Comparison of ENCODE assay signal across 24 cellular contexts in genomic region chr4:169260217-169260866, GRCh38. TPM values are rescaled to one million over a fixed set of nuclear protein-coding genes. Genes with fewer than 3 reads are reported as not detected.
A peak's percentile ranks its signal among the peaks of the same experiment; 100 is the strongest.
DNase-seq lines count a peak whose midpoint lies in the region; ATAC-seq and TF ChIP-seq lines count a peak whose summit lies in the region.
"Had no signal": no experiment of that assay in that cellular context is flagged by ENCODE, and none has a peak within 500 bp of the region (broad histone marks: within the 10 kb centered on the region; RNA-seq: fewer than 3 reads in every experiment).

No MANE protein-coding gene starts in this region.

- H4K8ac ChIP-seq in H9 (replicated peaks; ENCODE audit: insufficient read length, low read depth, low read length): no peak overlapping the region

- H3K4ac ChIP-seq in H9 (ENCODE audit: low read depth, low read length): no peak overlapping the region

- no peaks in the 10 kb centered on the region for H3K23me2 ChIP-seq in H9 (ENCODE audit: insufficient read length, low read depth, low read length, poor library complexity, severe bottlenecking)

- H3K23ac ChIP-seq in H9 (ENCODE audit: insufficient read length, low read depth, low read length): no peak overlapping the region

- H3K27me3 Mint-ChIP-seq in H9 (ENCODE audit: low read depth) (no peaks in the 10 kb centered on the region), WTC11 (ENCODE audit: low read depth) (no peaks in the 10 kb centered on the region), osteocyte (ENCODE audit: unreplicated experiment) (no peaks in the 10 kb centered on the region)

- H2AK5ac ChIP-seq in H9 (ENCODE audit: insufficient read length, low read length): no peak overlapping the region

- no peak overlapping the region for H3K56ac ChIP-seq in H9 (ENCODE audit: insufficient read length, low read depth, low read length)

- H3K27ac Mint-ChIP-seq in H9 (peak overlapping the region in 2 of 3 experiments; percentile 35 to 84; a peak in 5 of 7 replicates), WTC11 (peak overlapping the region; percentile 90), osteocyte (ENCODE audit: unreplicated experiment) (peak overlapping the region; percentile 65)
- H3K27ac Mint-ChIP-seq: activated CD4-positive, alpha-beta memory T cell treated with anti-CD3 and anti-CD28 coated beads for 36 hours; activated naive CD8-positive, alpha-beta T cell; activated T-helper 2 cell treated with anti-CD3 and anti-CD28 coated beads, Interferon-gamma antibody, Interleukin-2, Interleukin-4, amounts not matched to agents 10 μg/mL and 5 μg/mL and 100 μg/mL, durations not matched to agents 14 hours and 24 hours and 36 hours; natural killer cell had no signal

- no peak overlapping the region for H2AFZ ChIP-seq in H9 (ENCODE audit: low read length)
- H2AFZ ChIP-seq: parathyroid adenoma had no signal

- ATAC-seq in WTC11 (peak; percentile 83), foreskin keratinocyte (no peak), HG03378 (IDR thresholded peaks at IDR 0.05; ENCODE audit: unreplicated experiment) (no peak)
- ATAC-seq: activated CD4-positive, CD25-positive, alpha-beta regulatory T cell treated with anti-CD3 and anti-CD28 coated beads, Interleukin-2, amount 50 U/mL, for 24 hours; natural killer cell; Panc1 had no signal

- CTCF ChIA-PET in WTC11 (lab: Charles Lee): interaction anchor here (0.8 to 1.0 kb wide), 3 partner anchors 10 to 137 kb away, joined by 3 read pairs; no protein-coding TSS in a partner anchor

- H3T11ph ChIP-seq in H9 (ENCODE audit: low read length): no peak overlapping the region

- H3K79me1 ChIP-seq in H9 (ENCODE audit: insufficient read depth, low read depth, low read length, poor library complexity, severe bottlenecking): peaks cover 3% of the 10 kb centered on the region

- H3K4me1 ChIP-seq in H9 (ENCODE audit: insufficient read depth, low read length) (peaks cover 6% of the 10 kb centered on the region; the same call in 1 of the 2 replicates), foreskin keratinocyte (peaks cover 18% of the 10 kb centered on the region)
- H3K4me1 ChIP-seq: parathyroid adenoma had no signal

- POLR2A ChIA-PET in WTC11 (lab: Charles Lee): interaction anchor here (0.6 to 1.1 kb wide), 3 partner anchors 9 to 695 kb away, joined by 3 to 4 read pairs (median 3); no protein-coding TSS in a partner anchor

- H3K14ac ChIP-seq in H9 (ENCODE audit: insufficient read depth, low read length): no peak overlapping the region

- no peaks in the 10 kb centered on the region; a peak in 1 of 5 replicates for H3K9me3 Mint-ChIP-seq in H9
- H3K9me3 Mint-ChIP-seq in WTC11: no peaks in the 10 kb centered on the region; the same call in 1 of the 2 replicates
- peaks cover 9% of the 10 kb centered on the region for H3K9me3 Mint-ChIP-seq in osteocyte (ENCODE audit: unreplicated experiment)
- H3K9me3 Mint-ChIP-seq: activated CD4-positive, alpha-beta memory T cell treated with anti-CD3 and anti-CD28 coated beads for 36 hours; activated T-helper 2 cell treated with anti-CD3 and anti-CD28 coated beads, Interferon-gamma antibody, Interleukin-2, Interleukin-4, amounts not matched to agents 10 μg/mL and 5 μg/mL and 100 μg/mL, durations not matched to agents 14 hours and 24 hours and 36 hours; natural killer cell had no signal

- no peak overlapping the region for H2BK15ac ChIP-seq in H9 (ENCODE audit: low read depth, low read length)

- H3K18ac ChIP-seq in H9 (ENCODE audit: insufficient read length, low read depth, low read length): no peak overlapping the region

- no peaks in the 10 kb centered on the region for H3K9me3 ChIP-seq in H9 (ENCODE audit: control insufficient read depth, low read depth, low read length)
- H3K9me3 ChIP-seq: esophagus squamous epithelium had no signal

- no peak overlapping the region for H2BK120ac ChIP-seq in H9 (ENCODE audit: low read depth, low read length, poor library complexity, severe bottlenecking)

- H3K27ac ChIP-seq in H9 (ENCODE audit: insufficient read length, low read depth, low read length) (no peak overlapping the region), foreskin keratinocyte (no peak overlapping the region)
- H3K27ac ChIP-seq: BLaER1 treated with 17β-estradiol and CSF1 and Interleukin-3, amounts not matched to agents 10 nM and 100 nM; esophagus squamous epithelium; parathyroid adenoma had no signal

- peaks cover 18 to 26% (median 23%) of the 10 kb centered on the region in 3 experiments for H3K36me3 Mint-ChIP-seq in H9 (ENCODE audit: insufficient read depth in 1 of 3, low read depth in 3 of 3)
- H3K36me3 Mint-ChIP-seq in WTC11: peaks cover 22% of the 10 kb centered on the region
- H3K36me3 Mint-ChIP-seq in osteocyte (ENCODE audit: unreplicated experiment): peaks cover 27% of the 10 kb centered on the region
- H3K36me3 Mint-ChIP-seq: activated CD4-positive, alpha-beta memory T cell treated with anti-CD3 and anti-CD28 coated beads for 36 hours; activated naive CD8-positive, alpha-beta T cell; natural killer cell had no signal

- TF ChIP-seq CTCF in H9 (conservative IDR thresholded peaks at IDR 0.05) (no peak), WTC11 (IDR thresholded peaks at IDR 0.05) (no peak), foreskin keratinocyte (conservative IDR thresholded peaks at IDR 0.05) (peak; percentile 4), osteocyte (IDR thresholded peaks at IDR 0.05) (no peak)

- H4K20me1 ChIP-seq in H9 (ENCODE audit: control insufficient read depth, insufficient read depth, insufficient read length): no peaks in the 10 kb centered on the region

- no peak overlapping the region for H2BK12ac ChIP-seq in H9 (ENCODE audit: insufficient read length, low read depth, low read length)

- no peaks in the 10 kb centered on the region for H3K27me3 ChIP-seq in H9 (ENCODE audit: insufficient read depth, low read length)
- H3K27me3 ChIP-seq in foreskin keratinocyte: no peaks in the 10 kb centered on the region
- H3K27me3 ChIP-seq: BLaER1 treated with 17β-estradiol and CSF1 and Interleukin-3, amounts not matched to agents 10 nM and 100 nM; esophagus squamous epithelium had no signal

- H2BK20ac ChIP-seq in H9 (ENCODE audit: low read depth, low read length, poor library complexity, severe bottlenecking): no peak overlapping the region

- no peak overlapping the region for H3K4me2 ChIP-seq in H9 (ENCODE audit: insufficient read depth, insufficient read length, low read length)

- WGBS in H9 (ENCODE audit: extremely low coverage, insufficient read length, low lambda C conversion rate): no CpG with 5 or more reads among the region's 6 CpGs

- DNase-seq in H9: peak; percentile 33
- peak; percentile 27 for DNase-seq in WTC11 (ENCODE audit: low spot score)
- no peak for DNase-seq in foreskin keratinocyte
- DNase-seq in osteocyte (ENCODE audit: extremely low spot score, unreplicated experiment): no peak
- no peak for DNase-seq in activated CD8-positive, alpha-beta memory T cell treated with anti-CD3 and anti-CD28 coated beads, Interleukin-2, amount 50 U/mL, for 48 hours
- no peak for DNase-seq in SIG-M5 treated with dmso at 0.1 percent for 504 hours (lab: John Stamatoyannopoulos, UW; ENCODE audit: unreplicated experiment)
- DNase-seq in activated naive CD4-positive, alpha-beta T cell (lab: John Stamatoyannopoulos, UW): no peak
- DNase-seq: activated CD4-positive, alpha-beta memory T cell treated with anti-CD3 and anti-CD28 coated beads for 36 hours; anterior cingulate cortex; caudate nucleus; esophagus squamous epithelium; natural killer cell; NCI-H1105; NCI-H187 treated with DMSO at 0.1 percent for 48 hours; NCI-H524 treated with DMSO at 0.1 percent for 48 hours; SIG-M5; stimulated activated CD4-positive, alpha-beta T cell treated with anti-CD3 and anti-CD28 coated beads, Interleukin-2, amount 100 ng/mL, for 24 hours had no signal

- H4K91ac ChIP-seq in H9 (ENCODE audit: insufficient read length, low read depth, low read length): no peak overlapping the region

- no peak overlapping the region for H2BK5ac ChIP-seq in H9 (ENCODE audit: insufficient read length, low read length)

- no peaks in the 10 kb centered on the region; the same call in 1 of the 2 replicates for H3K79me2 ChIP-seq in H9 (ENCODE audit: insufficient read depth, low read length)

- no peak overlapping the region for H3K9ac ChIP-seq in H9 (ENCODE audit: extremely low read depth, insufficient read length, low read length)
- H3K9ac ChIP-seq: BLaER1 treated with 17β-estradiol and CSF1 and Interleukin-3, amounts not matched to agents 10 nM and 100 nM; parathyroid adenoma had no signal

- H3K4me3 Mint-ChIP-seq in H9 (no peak overlapping the region), WTC11 (no peak overlapping the region), osteocyte (ENCODE audit: unreplicated experiment) (no peak overlapping the region)
- H3K4me3 Mint-ChIP-seq: activated CD4-positive, alpha-beta memory T cell treated with anti-CD3 and anti-CD28 coated beads for 36 hours; activated naive CD8-positive, alpha-beta T cell; natural killer cell had no signal

- no peak overlapping the region for H4K5ac ChIP-seq in H9 (ENCODE audit: insufficient read length, low read depth, low read length)

- H3K4me1 Mint-ChIP-seq in H9: peaks cover 27 to 39% of the 10 kb centered on the region in 2 experiments
- peaks cover 40% of the 10 kb centered on the region for H3K4me1 Mint-ChIP-seq in WTC11
- peaks cover 73% of the 10 kb centered on the region for H3K4me1 Mint-ChIP-seq in osteocyte (ENCODE audit: unreplicated experiment)
- H3K4me1 Mint-ChIP-seq: natural killer cell had no signal

TF ChIP-seq in WTC11, 78 proteins besides CTCF, POLR2A, EP300 and RAD21 (continues in another document):
- TF ChIP-seq ESRRA (CRISPR knock-in tag; IDR thresholded peaks at IDR 0.05; ENCODE audit: borderline replicate concordance) (no peak), ZNF423 (CRISPR knock-in tag; IDR thresholded peaks at IDR 0.05) (no peak), NR3C1 (CRISPR knock-in tag; conservative IDR thresholded peaks at IDR 0.05; ENCODE audit: low read depth) (no peak), RELA (CRISPR knock-in tag; IDR thresholded peaks at IDR 0.05; ENCODE audit: borderline replicate concordance) (no peak), ZNF512 (CRISPR knock-in tag; IDR thresholded peaks at IDR 0.05; ENCODE audit: borderline replicate concordance) (no peak)

RNA-seq across cellular contexts. Expression of gene SH3RF1, which starts 10.4 kb away (rescaled TPM):
- total RNA-seq in H9 (2021) (14.9 and 15.3 TPM in 2 replicates), WTC11 (2021) (11.1 to 16.6 TPM (median 13.2 TPM) in 3 replicates), foreskin keratinocyte (18.7 and 19.5 TPM in 2 replicates), osteocyte (27.6 and 31.8 TPM in 2 replicates)
- 4.1 and 4.8 TPM in 2 replicates for polyA plus RNA-seq in foreskin keratinocyte

Comparison
In these comparisons a context has a peak if more than half of its experiments do, and no peak if none do; other contexts are left out.
1. DNase-seq: peak in H9 (single experiment) and WTC11 (single experiment); none in foreskin keratinocyte (0 of 2), osteocyte (single experiment), activated CD8-positive, alpha-beta memory T cell treated with anti-CD3 and anti-CD28 coated beads, Interleukin-2, amount 50 U/mL, for 48 hours (single experiment), SIG-M5 treated with dmso at 0.1 percent for 504 hours (single experiment) and activated naive CD4-positive, alpha-beta T cell (0 of 4).
2. Peak in every context shown above with its lines, with median percentiles within 50 percentile points of each other: H3K27ac Mint-ChIP-seq.